1 cellular context compared by ENCODE assay signal in the genomic region with DNA sequence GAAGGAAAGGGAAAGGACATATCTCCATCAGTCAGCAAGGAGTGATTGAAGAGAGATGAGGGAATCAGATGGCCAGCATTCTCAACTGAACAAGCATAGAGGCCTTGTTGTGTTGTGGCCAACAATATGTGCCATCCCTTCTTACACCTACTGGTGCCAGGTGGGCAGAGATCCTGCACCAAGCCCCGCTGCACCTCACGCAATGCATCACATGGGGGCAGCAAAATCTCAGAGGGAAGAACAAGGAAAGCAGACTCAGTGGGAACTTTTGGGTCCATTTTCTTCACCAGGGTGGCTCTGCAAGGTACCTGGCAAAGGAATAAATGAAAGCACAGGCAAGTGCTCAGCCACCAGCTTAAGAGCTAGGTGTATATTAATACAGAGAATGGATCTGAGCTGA.
TF ChIP-seq lines count a peak whose summit lies in the region.

No MANE protein-coding gene starts in this region.

TF ChIP-seq in HepG2, 621 proteins besides CTCF, POLR2A, EP300 and RAD21:
- TF ChIP-seq, protein P1, sequence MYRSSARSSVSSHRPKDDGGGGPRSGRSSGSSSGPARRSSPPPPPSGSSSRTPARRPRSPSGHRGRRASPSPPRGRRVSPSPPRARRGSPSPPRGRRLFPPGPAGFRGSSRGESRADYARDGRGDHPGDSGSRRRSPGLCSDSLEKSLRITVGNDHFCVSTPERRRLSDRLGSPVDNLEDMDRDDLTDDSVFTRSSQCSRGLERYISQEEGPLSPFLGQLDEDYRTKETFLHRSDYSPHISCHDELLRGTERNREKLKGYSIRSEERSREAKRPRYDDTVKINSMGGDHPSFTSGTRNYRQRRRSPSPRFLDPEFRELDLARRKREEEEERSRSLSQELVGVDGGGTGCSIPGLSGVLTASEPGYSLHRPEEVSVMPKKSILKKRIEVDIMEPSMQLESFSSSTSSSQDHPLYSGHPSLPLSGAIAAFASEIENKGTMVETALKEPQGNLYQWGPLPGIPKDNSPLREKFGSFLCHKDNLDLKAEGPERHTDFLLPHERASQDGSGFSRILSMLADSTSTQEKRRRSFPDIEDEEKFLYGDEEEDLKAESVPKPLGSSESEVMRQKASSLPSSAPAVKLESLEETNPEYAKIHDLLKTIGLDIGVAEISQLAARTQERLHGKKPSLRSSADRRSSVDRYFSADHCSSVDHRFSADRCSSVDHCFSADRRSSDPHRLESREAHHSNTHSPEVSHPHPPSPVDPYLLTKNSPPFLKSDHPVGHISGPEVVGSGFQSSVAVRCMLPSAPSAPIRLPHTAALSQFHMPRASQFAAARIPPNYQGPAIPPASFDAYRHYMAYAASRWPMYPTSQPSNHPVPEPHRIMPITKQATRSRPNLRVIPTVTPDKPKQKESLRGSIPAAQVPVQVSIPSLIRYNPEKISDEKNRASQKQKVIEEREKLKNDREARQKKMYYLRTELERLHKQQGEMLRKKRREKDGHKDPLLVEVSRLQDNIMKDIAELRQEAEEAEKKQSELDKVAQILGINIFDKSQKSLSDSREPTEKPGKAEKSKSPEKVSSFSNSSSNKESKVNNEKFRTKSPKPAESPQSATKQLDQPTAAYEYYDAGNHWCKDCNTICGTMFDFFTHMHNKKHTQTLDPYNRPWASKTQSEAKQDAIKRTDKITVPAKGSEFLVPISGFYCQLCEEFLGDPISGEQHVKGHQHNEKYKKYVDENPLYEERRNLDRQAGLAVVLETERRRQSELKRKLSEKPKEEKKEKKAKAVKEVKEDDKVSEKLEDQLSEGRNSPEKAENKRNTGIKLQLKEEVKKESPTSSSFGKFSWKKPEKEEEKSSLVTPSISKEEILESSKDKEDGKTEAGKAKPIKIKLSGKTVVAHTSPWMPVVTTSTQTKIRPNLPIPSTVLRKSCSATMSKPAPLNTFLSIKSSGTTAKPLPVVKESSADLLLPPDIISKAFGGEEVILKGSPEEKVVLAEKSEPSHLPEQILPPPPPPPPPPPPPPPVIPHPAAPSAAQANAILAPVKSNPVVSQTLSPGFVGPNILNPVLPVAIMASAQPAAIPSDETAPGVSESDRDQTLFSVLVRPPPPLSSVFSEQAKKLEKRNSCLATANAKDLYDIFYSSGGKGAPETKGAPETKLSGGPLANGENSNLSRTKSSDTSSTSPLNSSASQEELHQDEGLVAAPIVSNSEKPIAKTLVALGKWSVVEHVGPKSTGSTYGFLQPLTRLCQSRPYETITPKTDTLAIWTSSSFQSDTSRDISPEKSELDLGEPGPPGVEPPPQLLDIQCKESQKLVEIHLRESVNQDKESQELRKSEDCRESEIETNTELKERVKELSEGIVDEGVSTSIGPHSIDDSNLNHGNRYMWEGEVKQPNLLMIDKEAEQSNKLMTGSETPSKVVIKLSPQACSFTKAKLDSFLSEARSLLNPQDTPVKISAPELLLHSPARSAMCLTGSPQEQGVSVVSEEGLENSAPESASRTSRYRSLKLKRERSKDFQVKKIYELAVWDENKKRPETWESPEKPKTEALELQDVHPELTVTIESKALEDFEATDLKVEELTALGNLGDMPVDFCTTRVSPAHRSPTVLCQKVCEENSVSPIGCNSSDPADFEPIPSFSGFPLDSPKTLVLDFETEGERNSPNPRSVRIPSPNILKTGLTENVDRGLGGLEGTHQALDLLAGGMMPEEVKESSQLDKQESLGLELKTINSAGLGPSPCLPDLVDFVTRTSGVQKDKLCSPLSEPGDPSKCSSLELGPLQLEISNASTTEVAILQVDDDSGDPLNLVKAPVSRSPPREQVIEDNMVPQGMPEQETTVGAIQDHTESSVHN (CRISPR knock-in tag; IDR thresholded peaks at IDR 0.05): no peak
- TF ChIP-seq, protein P2, sequence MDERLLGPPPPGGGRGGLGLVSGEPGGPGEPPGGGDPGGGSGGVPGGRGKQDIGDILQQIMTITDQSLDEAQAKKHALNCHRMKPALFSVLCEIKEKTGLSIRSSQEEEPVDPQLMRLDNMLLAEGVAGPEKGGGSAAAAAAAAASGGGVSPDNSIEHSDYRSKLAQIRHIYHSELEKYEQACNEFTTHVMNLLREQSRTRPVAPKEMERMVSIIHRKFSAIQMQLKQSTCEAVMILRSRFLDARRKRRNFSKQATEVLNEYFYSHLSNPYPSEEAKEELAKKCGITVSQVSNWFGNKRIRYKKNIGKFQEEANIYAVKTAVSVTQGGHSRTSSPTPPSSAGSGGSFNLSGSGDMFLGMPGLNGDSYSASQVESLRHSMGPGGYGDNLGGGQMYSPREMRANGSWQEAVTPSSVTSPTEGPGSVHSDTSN (CRISPR knock-in tag; IDR thresholded peaks at IDR 0.05): no peak
- TF ChIP-seq KLF13 (CRISPR knock-in tag; IDR thresholded peaks at IDR 0.05): no peak
